Comparison of ENCODE assay signal across 8 cellular contexts in the genomic region with DNA sequence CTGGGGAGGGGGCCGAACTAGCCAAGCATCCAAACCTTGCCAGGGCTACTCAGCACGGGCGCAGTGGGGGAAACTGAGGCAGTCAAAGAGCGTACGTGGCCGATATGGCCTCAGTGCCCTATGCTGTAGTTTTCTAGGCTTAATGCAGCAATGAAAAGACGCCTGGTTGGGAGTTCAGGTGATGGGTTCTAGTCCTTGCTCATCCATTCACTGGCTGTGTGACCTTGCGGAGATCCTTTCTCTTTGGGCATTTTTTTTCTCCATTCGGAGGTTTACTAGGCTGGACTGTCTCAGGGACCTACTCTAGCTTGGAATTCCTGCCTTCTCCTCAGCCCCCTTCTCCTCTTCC. TPM values are rescaled to one million over a fixed set of nuclear protein-coding genes. Genes with fewer than 3 reads are reported as not detected.
DNase-seq lines count a peak whose midpoint lies in the region; ATAC-seq and TF ChIP-seq lines count a peak whose summit lies in the region.

No MANE protein-coding gene starts in this region.

- ATAC-seq in activated T-cell treated with anti-CD3 and anti-CD28 coated beads, Interleukin-2, amount 50 U/mL, for 4 hours = no peak

- TF ChIP-seq CTCF in liver (IDR thresholded peaks at IDR 0.05; ENCODE audit: low read depth, low read length, missing input control) (no peak), tibial artery (IDR thresholded peaks at IDR 0.05) (no peak)

- in situ Hi-C loops in ACHN (cut with HindIII; ENCODE audit: low pct_ligation_motif_present, low pct_unique_long_range_greater_than_20kb, low sequenced_read_pairs) = no loop called here

- H3K27ac ChIP-seq in angular gyrus (ENCODE audit: low read depth, low read length) (peak overlapping the region; percentile 98), liver (ENCODE audit: low read depth in 1 of 2, low read length in 2 of 2) (peak overlapping the region; percentile 88 to 96), tibial artery (peak overlapping the region; percentile 98 to 99)

- H3K4me3 Mint-ChIP-seq in activated T-cell treated with anti-CD3 and anti-CD28 coated beads, Interleukin-2, amount 50 U/mL, for 4 hours = peak overlapping the region; percentile 91

- intact Hi-C loops in tibial artery (cut with DNase I; ENCODE audit: low total_unique reads) = loop anchor here (5.0 kb wide), 1 partner anchor 33 kb away; a partner anchor contains a TSS

- no peaks in the 10 kb centered on the region for H3K9me3 ChIP-seq in liver (ENCODE audit: control insufficient read depth in 4 of 4, low read length in 3 of 4)
- no peaks in the 10 kb centered on the region for H3K9me3 ChIP-seq in tibial artery

- no peaks in the 10 kb centered on the region for H3K27me3 Mint-ChIP-seq in activated T-cell treated with anti-CD3 and anti-CD28 coated beads, Interleukin-2, amount 50 U/mL, for 4 hours (ENCODE audit: low read depth)

- H3K36me3 ChIP-seq in liver (ENCODE audit: control insufficient read depth in 4 of 4, insufficient read depth in 3 of 4, low read depth in 1 of 4, low read length in 3 of 4) = peaks cover 0 to 7% (median under 1%) of the 10 kb centered on the region in 4 donors
- peaks cover 0 to 12% (median 0%) of the 10 kb centered on the region in 3 donors for H3K36me3 ChIP-seq in tibial artery

- H3K4me3 ChIP-seq in liver (ENCODE audit: low read depth in 1 of 3, low read length in 3 of 3) (peak overlapping the region; percentile 81 to 97 (median 91)), tibial artery (peak overlapping the region; percentile 64 to 72)

- H3K9me3 Mint-ChIP-seq in activated T-cell treated with anti-CD3 and anti-CD28 coated beads, Interleukin-2, amount 50 U/mL, for 4 hours = no peaks in the 10 kb centered on the region

- no peak for DNase-seq in activated T-cell treated with anti-CD3 and anti-CD28 coated beads, Interleukin-2, amount 50 U/mL, for 4 hours
- DNase-seq in activated T-cell treated with anti-CD3 and anti-CD28 coated beads, Interleukin-2, amount 50 U/mL, for 1 hour = no peak
- no peak for DNase-seq in tibial artery
- no peak for DNase-seq in NCI-H1694 (lab: John Stamatoyannopoulos, UW)
- DNase-seq in SKM-1 (lab: John Stamatoyannopoulos, UW; ENCODE audit: unreplicated experiment) = no peak
- no peak for DNase-seq in ACHN

- peaks cover 8% of the 10 kb centered on the region for H3K36me3 Mint-ChIP-seq in activated T-cell treated with anti-CD3 and anti-CD28 coated beads, Interleukin-2, amount 50 U/mL, for 4 hours (ENCODE audit: insufficient read depth)

- TF ChIP-seq RAD21 in liver (IDR thresholded peaks at IDR 0.05) = no peak

- peaks cover 2 to 28% (median 24%) of the 10 kb centered on the region in 4 donors for H3K4me1 ChIP-seq in liver (ENCODE audit: control insufficient read depth in 4 of 4, insufficient read depth in 4 of 4, low read length in 3 of 4)
- H3K4me1 ChIP-seq in tibial artery = peaks cover 0 to 52% (median 36%) of the 10 kb centered on the region in 4 donors

- peaks cover 24% of the 10 kb centered on the region for H3K4me1 Mint-ChIP-seq in activated T-cell treated with anti-CD3 and anti-CD28 coated beads, Interleukin-2, amount 50 U/mL, for 4 hours (ENCODE audit: low read depth)

- WGBS in liver = 6% methylated on average over 9 of the region's 9 CpGs

- no peaks in the 10 kb centered on the region for H3K27me3 ChIP-seq in liver (ENCODE audit: control insufficient read depth in 4 of 4, insufficient read depth in 4 of 4, low read length in 3 of 4)
- no peaks in the 10 kb centered on the region for H3K27me3 ChIP-seq in tibial artery

- H3K9ac ChIP-seq in liver (ENCODE audit: low read depth in 1 of 2, low read length in 2 of 2) = peak overlapping the region; percentile 57 to 61

TF ChIP-seq in liver, 16 proteins besides CTCF, POLR2A, EP300 and RAD21:
- no peak for TF ChIP-seq NR2F2 (IDR thresholded peaks at IDR 0.05)
- TF ChIP-seq HNF4A (conservative IDR thresholded peaks at IDR 0.05) = no peak
- no peak for TF ChIP-seq EGR1 (IDR thresholded peaks at IDR 0.05; ENCODE audit: low read depth in 2 of 2)
- TF ChIP-seq ZBTB33 (IDR thresholded peaks at IDR 0.05) = no peak
- TF ChIP-seq, protein P1, sequence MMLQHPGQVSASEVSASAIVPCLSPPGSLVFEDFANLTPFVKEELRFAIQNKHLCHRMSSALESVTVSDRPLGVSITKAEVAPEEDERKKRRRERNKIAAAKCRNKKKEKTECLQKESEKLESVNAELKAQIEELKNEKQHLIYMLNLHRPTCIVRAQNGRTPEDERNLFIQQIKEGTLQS (IDR thresholded peaks at IDR 0.05) = no peak
- peak; percentile 60 for TF ChIP-seq YY1 (IDR thresholded peaks at IDR 0.05)
- no peak for TF ChIP-seq TAF1 (conservative IDR thresholded peaks at IDR 0.05)
- TF ChIP-seq FOXA1 (IDR thresholded peaks at IDR 0.05) = no peak
- peak in 1 of 2 donors; percentile 15 for TF ChIP-seq GABPA (IDR thresholded peaks at IDR 0.05 in 1 of 2, conservative IDR thresholded peaks at IDR 0.05 in 1 of 2)
- TF ChIP-seq, protein P2, sequence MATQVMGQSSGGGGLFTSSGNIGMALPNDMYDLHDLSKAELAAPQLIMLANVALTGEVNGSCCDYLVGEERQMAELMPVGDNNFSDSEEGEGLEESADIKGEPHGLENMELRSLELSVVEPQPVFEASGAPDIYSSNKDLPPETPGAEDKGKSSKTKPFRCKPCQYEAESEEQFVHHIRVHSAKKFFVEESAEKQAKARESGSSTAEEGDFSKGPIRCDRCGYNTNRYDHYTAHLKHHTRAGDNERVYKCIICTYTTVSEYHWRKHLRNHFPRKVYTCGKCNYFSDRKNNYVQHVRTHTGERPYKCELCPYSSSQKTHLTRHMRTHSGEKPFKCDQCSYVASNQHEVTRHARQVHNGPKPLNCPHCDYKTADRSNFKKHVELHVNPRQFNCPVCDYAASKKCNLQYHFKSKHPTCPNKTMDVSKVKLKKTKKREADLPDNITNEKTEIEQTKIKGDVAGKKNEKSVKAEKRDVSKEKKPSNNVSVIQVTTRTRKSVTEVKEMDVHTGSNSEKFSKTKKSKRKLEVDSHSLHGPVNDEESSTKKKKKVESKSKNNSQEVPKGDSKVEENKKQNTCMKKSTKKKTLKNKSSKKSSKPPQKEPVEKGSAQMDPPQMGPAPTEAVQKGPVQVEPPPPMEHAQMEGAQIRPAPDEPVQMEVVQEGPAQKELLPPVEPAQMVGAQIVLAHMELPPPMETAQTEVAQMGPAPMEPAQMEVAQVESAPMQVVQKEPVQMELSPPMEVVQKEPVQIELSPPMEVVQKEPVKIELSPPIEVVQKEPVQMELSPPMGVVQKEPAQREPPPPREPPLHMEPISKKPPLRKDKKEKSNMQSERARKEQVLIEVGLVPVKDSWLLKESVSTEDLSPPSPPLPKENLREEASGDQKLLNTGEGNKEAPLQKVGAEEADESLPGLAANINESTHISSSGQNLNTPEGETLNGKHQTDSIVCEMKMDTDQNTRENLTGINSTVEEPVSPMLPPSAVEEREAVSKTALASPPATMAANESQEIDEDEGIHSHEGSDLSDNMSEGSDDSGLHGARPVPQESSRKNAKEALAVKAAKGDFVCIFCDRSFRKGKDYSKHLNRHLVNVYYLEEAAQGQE (IDR thresholded peaks at IDR 0.05) = no peak
- no peak for TF ChIP-seq JUND (IDR thresholded peaks at IDR 0.05)
- TF ChIP-seq FOXA2 (IDR thresholded peaks at IDR 0.05) = no peak
TF ChIP-seq in liver: peak in this region for 2.

RNA-seq across cellular contexts. Expression of gene MTX1, which starts 0.9 kb away (rescaled TPM):
- 10 to 100 TPM; 77.4 to 88.6 (median 77.7) TPM for total RNA-seq in activated T-cell treated with anti-CD3 and anti-CD28 coated beads, Interleukin-2, amount 50 U/mL, for 4 hours
- 10 to 100 TPM; 19.6 to 26.4 TPM for total RNA-seq in liver
- 10 to 100 TPM; 30.5 to 38.4 TPM for polyA plus RNA-seq in liver

RNA-seq across cellular contexts. Expression of gene THBS3, which starts 1.6 kb away (rescaled TPM):
- total RNA-seq in activated T-cell treated with anti-CD3 and anti-CD28 coated beads, Interleukin-2, amount 50 U/mL, for 4 hours = 1 to 10 TPM; 3.0 to 4.1 (median 3.7) TPM
- total RNA-seq in liver = 1 to 10 TPM; 4.0 to 6.9 TPM
- polyA plus RNA-seq in liver = 1 to 10 TPM; 3.1 to 4.3 TPM

RNA-seq across cellular contexts. Expression of gene TRIM46, which starts 35.7 kb away (rescaled TPM):
- total RNA-seq in activated T-cell treated with anti-CD3 and anti-CD28 coated beads, Interleukin-2, amount 50 U/mL, for 4 hours = 1 to 10 TPM; 3.5 to 4.4 (median 3.5) TPM
- total RNA-seq in liver = under 1 TPM; 0.14 to 0.17 TPM
- under 1 TPM; 0.07 to 0.11 TPM for polyA plus RNA-seq in liver

RNA-seq across cellular contexts. Expression of gene KRTCAP2, which starts 36.2 kb away (rescaled TPM):
- 100 to 1,000 TPM; 191 to 204 (median 193) TPM for total RNA-seq in activated T-cell treated with anti-CD3 and anti-CD28 coated beads, Interleukin-2, amount 50 U/mL, for 4 hours
- total RNA-seq in liver = 10 to 100 TPM; 49.8 TPM
- polyA plus RNA-seq in liver = 100 to 1,000 TPM; 150 to 224 TPM

RNA-seq across cellular contexts. Expression of gene ENTREP3, which starts 45.9 kb away (rescaled TPM):
- 10 to 100 TPM; 31.7 to 41.3 (median 39.8) TPM for total RNA-seq in activated T-cell treated with anti-CD3 and anti-CD28 coated beads, Interleukin-2, amount 50 U/mL, for 4 hours
- total RNA-seq in liver = 1 to 10 TPM; 3.3 to 3.8 TPM
- polyA plus RNA-seq in liver = 1 to 10 TPM; 2.8 to 7.9 TPM
